In the genomic region with DNA sequence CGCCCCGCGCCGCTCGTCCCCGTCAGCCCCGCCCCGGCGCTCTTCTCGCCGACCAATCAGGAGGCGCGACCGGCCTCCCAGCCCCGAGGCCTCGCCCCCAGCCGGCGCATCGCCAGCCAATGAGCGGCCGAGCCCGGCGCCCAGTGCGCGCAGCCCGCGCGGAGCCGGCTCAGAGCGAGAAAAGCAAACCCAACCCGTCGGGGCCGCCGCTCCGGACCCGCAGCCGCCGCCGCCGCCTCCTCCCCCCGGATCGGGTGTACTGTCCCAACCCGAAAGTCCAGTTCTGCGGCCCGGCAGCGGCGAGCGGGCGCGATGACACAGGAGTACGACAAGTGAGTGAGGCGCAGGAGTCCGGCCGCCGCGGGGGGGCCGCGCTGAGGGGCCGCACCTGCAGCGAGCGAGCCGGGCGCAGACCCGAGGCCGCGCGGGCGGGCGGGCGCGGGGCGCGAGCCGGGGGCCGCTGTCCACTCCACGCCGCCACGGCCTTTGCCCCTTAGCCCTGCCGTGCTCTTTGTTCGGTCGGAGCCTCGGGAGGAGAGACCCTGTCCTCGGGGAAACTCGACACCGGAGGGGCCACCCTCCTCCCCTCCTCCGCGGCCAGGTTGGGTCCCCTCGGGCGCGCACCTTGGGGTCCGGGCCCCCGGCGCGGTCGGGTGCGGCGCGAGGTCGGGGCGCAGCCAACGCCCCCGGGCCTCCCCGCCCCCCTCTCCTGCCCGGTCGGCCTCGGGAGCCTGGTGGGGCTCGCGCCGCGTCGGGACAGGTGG, we compare ENCODE assay signal across 8 cellular contexts. TPM values are rescaled to one million over a fixed set of nuclear protein-coding genes. Genes with fewer than 3 reads are reported as not detected.
DNase-seq lines count a peak whose midpoint lies in the region; ATAC-seq and TF ChIP-seq lines count a peak whose summit lies in the region.

Gene GRHL1 (plus strand): TSS at position 172 of the 764 bp plus-strand sequence. CDS start 141 bp downstream, at position 313.

- no peaks in the 10 kb centered on the region for H3K27me3 ChIP-seq in adipocyte (replicated peaks; ENCODE audit: control insufficient read depth, insufficient read depth, low read length)
- peaks cover 0 to 25% (median 0%) of the 10 kb centered on the region in 9 donors for H3K27me3 ChIP-seq in heart left ventricle
- peaks cover 55% of the 10 kb centered on the region for H3K27me3 ChIP-seq in transverse colon

- DNase-seq in GM12865 (ENCODE audit: low read depth) (peak; percentile 95), NCI-H1417 treated with DMSO at 0.1 percent for 48 hours (lab: John Stamatoyannopoulos, UW) (peak; percentile 68), SW480 (ENCODE audit: low spot score) (peak; percentile 88), adipocyte (ENCODE audit: low read depth) (peak; percentile 97), heart left ventricle (peak; percentile 94 to 97 (median 95)), pons (ENCODE audit: low spot score) (peak; percentile 87), transverse colon (peak; percentile 94)

- 0 to 1% (median 1%) methylated on average over 31 to 111 of the region's 111 CpGs; no CpG with 5 or more reads in 1 of the 4 donors for WGBS in heart left ventricle, 4 donors
- 0% methylated on average over 47 of the region's 111 CpGs; no CpG with 5 or more reads in 1 of the 2 donors for WGBS in transverse colon (ENCODE audit: low coverage in 1 of 2), 2 donors

- peak within 1 kb of the TSS; percentile 74 for H3K9ac ChIP-seq in adipocyte (ENCODE audit: low read length)

- in situ Hi-C loops in transverse colon (cut with MboI; ENCODE audit: low pct_ligation_motif_present in 1 of 4, low pct_unique_long_range_greater_than_20kb in 1 of 4, low sequenced_read_pairs in 3 of 4), result no loop called here

- peak within 1 kb of the TSS in 11 of 12 donors; percentile 4 to 75 (median 57) for H3K27ac ChIP-seq in heart left ventricle
- peak within 1 kb of the TSS; percentile 53 to 78 (median 70) for H3K27ac ChIP-seq in transverse colon

- H3K4me1 ChIP-seq in adipocyte (ENCODE audit: control insufficient read depth, insufficient read depth, low read length) (peaks cover 7% of the 10 kb centered on the region), heart left ventricle (peaks cover 0 to 15% (median 3%) of the 10 kb centered on the region in 12 donors), transverse colon (peaks cover 0 to 25% (median 18%) of the 10 kb centered on the region in 4 donors)

- TF ChIP-seq EP300 in transverse colon (IDR thresholded peaks at IDR 0.05; ENCODE audit: low read depth), result no peak

- no peak for TF ChIP-seq CTCF in GM12865 (IDR thresholded peaks at IDR 0.05; ENCODE audit: insufficient read depth, low read depth, low read length, missing control alignments)
- no peak for TF ChIP-seq CTCF in heart left ventricle (IDR thresholded peaks at IDR 0.05)
- TF ChIP-seq CTCF in transverse colon (IDR thresholded peaks at IDR 0.05), result no peak

- TF ChIP-seq POLR2A in heart left ventricle (IDR thresholded peaks at IDR 0.05) (peak in 1 of 2 donors; percentile 44), transverse colon (IDR thresholded peaks at IDR 0.05) (no peak)

- peak within 1 kb of the TSS; percentile 69 for H3K4me3 ChIP-seq in GM12865 (ENCODE audit: low read depth, low read length)
- H3K4me3 ChIP-seq in adipocyte (ENCODE audit: low read length), result peak within 1 kb of the TSS; percentile 81
- peak within 1 kb of the TSS; percentile 60 to 97 (median 78) for H3K4me3 ChIP-seq in heart left ventricle
- peak within 1 kb of the TSS; percentile 76 to 83 (median 78) for H3K4me3 ChIP-seq in transverse colon

- intact Hi-C loops in heart left ventricle (cut with DNase I) (loop anchor here in 4 of 10 donors (5.0 to 10.0 kb wide), 4 partner anchors 107 to 139 kb away; partner anchors contain the start of gene TAF1B (in 2 of the 4)), transverse colon (cut with DNase I; ENCODE audit: low total_unique reads) (no loop called here)

- no peaks in the 10 kb centered on the region for H3K9me3 ChIP-seq in adipocyte (ENCODE audit: control insufficient read depth, low read length)
- no peaks in the 10 kb centered on the region for H3K9me3 ChIP-seq in heart left ventricle
- no peaks in the 10 kb centered on the region for H3K9me3 ChIP-seq in transverse colon

- H3K36me3 ChIP-seq in adipocyte (ENCODE audit: control insufficient read depth, insufficient read depth, low read length, severe bottlenecking), result peaks cover 3% of the 10 kb centered on the region
- H3K36me3 ChIP-seq in heart left ventricle, result no peaks in the 10 kb centered on the region
- no peaks in the 10 kb centered on the region for H3K36me3 ChIP-seq in transverse colon

- ATAC-seq in HG02840 (IDR thresholded peaks at IDR 0.05; ENCODE audit: low FRiP score, unreplicated experiment), result peak; percentile 95
- ATAC-seq in heart left ventricle, result peak; percentile 98

RNA-seq across cellular contexts. Expression of gene GRHL1, which starts in this region (rescaled TPM):
- total RNA-seq in heart left ventricle (1 to 10 TPM in 6 of 9 donors, under 1 TPM in 3; 0.79 to 2.8 (median 1.1) TPM), transverse colon (10 to 100 TPM in 1 of 4 donors, 1 to 10 TPM in 1, under 1 TPM in 1, not detected in 1; 0.55 to 24.7 (median 1.3) TPM)
- under 1 TPM; 0.50 to 0.57 TPM for polyA plus RNA-seq in heart left ventricle

Comparison
In these comparisons a context has a peak if more than half of its experiments do, and no peak if none do; other contexts are left out.
1. Peak in every context shown above with its lines: DNase-seq, ATAC-seq, H3K4me3 ChIP-seq and H3K27ac ChIP-seq.